In the genomic region with DNA sequence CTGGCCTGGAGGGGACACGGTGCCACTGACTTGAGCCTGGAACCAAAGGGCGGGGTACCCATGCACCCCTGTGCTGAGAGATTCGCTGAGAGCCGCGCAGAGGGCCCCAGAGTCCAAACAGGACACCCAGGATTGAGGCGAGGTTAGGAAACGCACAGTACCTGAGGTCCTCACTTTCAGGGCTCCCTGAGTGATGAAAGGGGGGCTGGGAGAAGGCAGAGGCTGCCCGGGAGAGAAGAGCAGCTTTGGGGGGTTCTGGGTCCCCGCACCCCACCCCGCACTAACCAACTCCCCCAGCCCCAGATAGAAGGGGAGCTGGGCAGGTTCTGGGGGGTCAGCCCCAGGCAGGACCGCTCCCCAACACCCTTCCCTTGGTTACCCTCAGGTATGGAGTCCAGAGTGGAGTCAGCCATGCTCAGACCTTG, we compare ENCODE assay signal across 8 cellular contexts. TPM values are rescaled to one million over a fixed set of nuclear protein-coding genes. Genes with fewer than 3 reads are reported as not detected.
DNase-seq lines count a peak whose midpoint lies in the region; ATAC-seq and TF ChIP-seq lines count a peak whose summit lies in the region.

No MANE protein-coding gene starts in this region.

- peak overlapping the region; percentile 88 for H3K27ac ChIP-seq in left ventricle myocardium inferior (replicated peaks)

- H3K9me3 Mint-ChIP-seq in activated B cell treated with CpG ODN at 0.5 μM for 24 hours = no peaks in the 10 kb centered on the region

- H3K36me3 Mint-ChIP-seq in activated B cell treated with CpG ODN at 0.5 μM for 24 hours (ENCODE audit: low read depth) = no peaks in the 10 kb centered on the region

- DNase-seq in left ventricle myocardium inferior (no peak), Right ventricle myocardium superior (no peak), activated B cell treated with CpG ODN at 0.5 μM for 24 hours (no peak), left colon (no peak), RKO (ENCODE audit: low spot score) (no peak), GF-D8 (lab: John Stamatoyannopoulos, UW) (no peak), middle frontal gyrus (ENCODE audit: extremely low spot score, low spot score) (no peak)

- ATAC-seq in Right ventricle myocardium superior (ENCODE audit: poor library complexity) (no peak), activated B cell treated with CpG ODN at 0.5 μM for 24 hours (ENCODE audit: low read depth) (no peak), left colon (peak; percentile 3), GM18511 (IDR thresholded peaks at IDR 0.05; ENCODE audit: unreplicated experiment) (no peak)

- H3K4me1 ChIP-seq in left ventricle myocardium inferior = peaks cover 9% of the 10 kb centered on the region

- intact Hi-C loops in left ventricle myocardium inferior (cut with micrococcal nuclease) = no loop called here
- intact Hi-C loops in Right ventricle myocardium superior (cut with DNase I) = loop anchor here (2.0 kb wide), 1 partner anchor 69 kb away; a partner anchor contains a TSS
- intact Hi-C loops in activated B cell treated with CpG ODN at 0.5 μM for 24 hours (cut with micrococcal nuclease) = loop anchor here (1.0 to 5.0 kb wide), 9 partner anchors 9 to 551 kb away; a partner anchor contains a TSS
- intact Hi-C loops in left colon (cut with DNase I, micrococcal nuclease) = no loop called here

- no peaks in the 10 kb centered on the region for H3K27me3 Mint-ChIP-seq in activated B cell treated with CpG ODN at 0.5 μM for 24 hours

- H3K27ac Mint-ChIP-seq in activated B cell treated with CpG ODN at 0.5 μM for 24 hours = peak overlapping the region; percentile 41

- POLR2A ChIA-PET in activated B cell treated with CpG ODN at 0.5 μM for 24 hours (lab: Charles Lee) = interaction anchor here (0.5 to 2.7 kb wide), 11 partner anchors 37 to 244 kb away, joined by 3 to 26 read pairs (median 4); a partner anchor contains a TSS

- no peaks in the 10 kb centered on the region for H3K36me3 ChIP-seq in left ventricle myocardium inferior

- TF ChIP-seq CTCF in left ventricle myocardium inferior (IDR thresholded peaks at IDR 0.05; ENCODE audit: borderline replicate concordance) (no peak), activated B cell treated with CpG ODN at 0.5 μM for 24 hours (IDR thresholded peaks at IDR 0.05) (no peak)

- H3K9me3 ChIP-seq in left ventricle myocardium inferior (replicated peaks) = no peaks in the 10 kb centered on the region

- peaks cover 28% of the 10 kb centered on the region for H3K4me1 Mint-ChIP-seq in activated B cell treated with CpG ODN at 0.5 μM for 24 hours

- H3K4me3 Mint-ChIP-seq in activated B cell treated with CpG ODN at 0.5 μM for 24 hours = peak overlapping the region; percentile 91

- H3K4me3 ChIP-seq in left ventricle myocardium inferior = peak overlapping the region; percentile 70

- no peaks in the 10 kb centered on the region for H3K27me3 ChIP-seq in left ventricle myocardium inferior (ENCODE audit: low read depth)

- CTCF ChIA-PET in activated B cell treated with CpG ODN at 0.5 μM for 24 hours (lab: Charles Lee) = interaction anchor here (0.8 to 2.2 kb wide), 5 partner anchors 13 to 170 kb away, joined by 3 to 19 read pairs (median 8); no protein-coding TSS in a partner anchor

RNA-seq across cellular contexts. Expression of a gene that starts 14.5 kb away (rescaled TPM):
- total RNA-seq in left ventricle myocardium inferior = 158 TPM
- 159 TPM for total RNA-seq in Right ventricle myocardium superior
- 1.4 and 1.8 TPM in 2 replicates for total RNA-seq in activated B cell treated with CpG ODN at 0.5 μM for 24 hours
- total RNA-seq in left colon = 100 to 1,000 TPM; 105 to 117 TPM

Comparison
In these comparisons a context has a peak if more than half of its experiments do, and no peak if none do; other contexts are left out.
1. intact Hi-C loops: an anchor here in Right ventricle myocardium superior (2.0 kb wide) and activated B cell treated with CpG ODN at 0.5 μM for 24 hours (1.0 to 5.0 kb wide); none called in left ventricle myocardium inferior and left colon.
2. RNA of a gene that starts 14.5 kb away (total RNA-seq): 159 TPM in Right ventricle myocardium superior (single experiment), 158 TPM in left ventricle myocardium inferior (single experiment) and 105 to 117 TPM in left colon; 1.4 to 1.8 TPM in activated B cell treated with CpG ODN at 0.5 μM for 24 hours; every median in the first group is over 10 times any median in the second.